In genomic region chr2:70873541-70873940, GRCh38 we compare ENCODE assay signal across 34 cellular contexts. TPM values are rescaled to one million over a fixed set of nuclear protein-coding genes. Genes with fewer than 3 reads are reported as not detected.
"Had no signal": no experiment of that assay in that cellular context is flagged by ENCODE, and none has a peak within 500 bp of the region (broad histone marks: within the 10 kb centered on the region; RNA-seq: fewer than 3 reads in every experiment).

No MANE protein-coding gene starts in this region.

- H3K27ac ChIP-seq: brain microvascular endothelial cell, coronary artery, dorsolateral prefrontal cortex, esophagus squamous epithelium, gastroesophageal sphincter had no signal

- H3K4me3 ChIP-seq: coronary artery, dorsolateral prefrontal cortex, esophagus squamous epithelium, gastroesophageal sphincter had no signal

- DNase-seq: activated CD4-positive, alpha-beta memory T cell treated with anti-CD3 and anti-CD28 coated beads for 36 hours; activated CD4-positive, alpha-beta T cell treated with anti-CD3 and anti-CD28 coated beads for 36 hours; activated CD4-positive, alpha-beta T cell treated with anti-CD3 and anti-CD28 coated beads, Interleukin-2, amount 10 ng/mL, durations not matched to agents 24 days and 14 days; activated CD4-positive, CD25-positive, alpha-beta regulatory T cell; activated CD4-positive, CD25-positive, alpha-beta regulatory T cell treated with anti-CD3 and anti-CD28 coated beads, Interleukin-2, amount 50 U/mL, for 72 hours; activated CD8-positive, alpha-beta memory T cell treated with anti-CD3 and anti-CD28 coated beads, Interleukin-2, amount 10 ng/mL, durations not matched to agents 7 days and 5 days; activated CD8-positive, alpha-beta memory T cell treated with anti-CD3 and anti-CD28 coated beads, Interleukin-2, amount 50 U/mL, for 4 hours; activated CD8-positive, alpha-beta T cell treated with anti-CD3 and anti-CD28 coated beads, Interleukin-2, amount 10 ng/mL, durations not matched to agents 7 days and 5 days; activated effector memory CD4-positive, alpha-beta T cell treated with Interleukin-2 at 50 U/mL for 16 hours; activated gamma-delta T cell treated with Interleukin-2 at 50 U/mL for 16 hours; activated naive CD4-positive, alpha-beta T cell treated with anti-CD3 and anti-CD28 coated beads, Interleukin-2, amount 50 U/mL, for 16 hours; activated naive CD4-positive, alpha-beta T cell treated with Interleukin-2 at 50 U/mL for 16 hours; activated T-cell treated with anti-CD3 and anti-CD28 coated beads, Interleukin-2, amount 50 U/mL, for 1 hour; amniotic stem cell; anterior cingulate cortex; brain microvascular endothelial cell; dorsolateral prefrontal cortex; effector memory CD4-positive, alpha-beta T cell; endodermal cell; erythroblast; esophagus squamous epithelium; foreskin melanocyte; T-helper 1 cell; T-helper 17 cell had no signal

- H3K36me3 ChIP-seq: brain microvascular endothelial cell, esophagus squamous epithelium, gastroesophageal sphincter had no signal

- FAIRE-seq: astrocyte had no signal

- H3K9me3 ChIP-seq: esophagus squamous epithelium, gastroesophageal sphincter had no signal

RNA-seq across cellular contexts. Expression of gene VAX2, which starts 26.8 kb away (rescaled TPM):
- total RNA-seq: activated CD4-positive, alpha-beta memory T cell treated with anti-CD3 and anti-CD28 coated beads for 36 hours; activated CD4-positive, alpha-beta T cell treated with anti-CD3 and anti-CD28 coated beads for 36 hours; activated CD4-positive, alpha-beta T cell treated with anti-CD3 and anti-CD28 coated beads, Interleukin-2, amount 10 ng/mL, durations not matched to agents 24 days and 14 days; activated CD8-positive, alpha-beta memory T cell treated with anti-CD3 and anti-CD28 coated beads for 36 hours; activated CD8-positive, alpha-beta memory T cell treated with anti-CD3 and anti-CD28 coated beads, Interleukin-2, amount 10 ng/mL, durations not matched to agents 7 days and 5 days; activated CD8-positive, alpha-beta T cell treated with anti-CD3 and anti-CD28 coated beads, Interleukin-2, amount 10 ng/mL, durations not matched to agents 7 days and 5 days; activated T-helper 17 cell treated with anti-CD3 and anti-CD28 coated beads, Interleukin-2, amount 50 U/mL, for 72 hours; bronchial epithelial cell; T-helper 17 cell had no signal

RNA-seq across cellular contexts. Expression of gene CD207, which starts 37.9 kb away (rescaled TPM):
- total RNA-seq: activated CD4-positive, alpha-beta memory T cell treated with anti-CD3 and anti-CD28 coated beads for 36 hours; activated CD4-positive, alpha-beta T cell treated with anti-CD3 and anti-CD28 coated beads for 36 hours; activated CD4-positive, alpha-beta T cell treated with anti-CD3 and anti-CD28 coated beads, Interleukin-2, amount 10 ng/mL, durations not matched to agents 24 days and 14 days; activated CD8-positive, alpha-beta memory T cell treated with anti-CD3 and anti-CD28 coated beads for 36 hours; activated CD8-positive, alpha-beta memory T cell treated with anti-CD3 and anti-CD28 coated beads, Interleukin-2, amount 10 ng/mL, durations not matched to agents 7 days and 5 days; activated CD8-positive, alpha-beta T cell treated with anti-CD3 and anti-CD28 coated beads, Interleukin-2, amount 10 ng/mL, durations not matched to agents 7 days and 5 days; activated T-helper 17 cell treated with anti-CD3 and anti-CD28 coated beads, Interleukin-2, amount 50 U/mL, for 72 hours; astrocyte; bronchial epithelial cell; cerebellum; endodermal cell; fibroblast of lung; fibroblast of villous mesenchyme; glomerular endothelial cell had no signal

RNA-seq across cellular contexts. Expression of gene CLEC4F, which starts 53.1 kb away (rescaled TPM):
- total RNA-seq: activated CD4-positive, alpha-beta memory T cell treated with anti-CD3 and anti-CD28 coated beads for 36 hours; activated CD4-positive, alpha-beta T cell treated with anti-CD3 and anti-CD28 coated beads for 36 hours; activated CD4-positive, alpha-beta T cell treated with anti-CD3 and anti-CD28 coated beads, Interleukin-2, amount 10 ng/mL, durations not matched to agents 24 days and 14 days; activated CD8-positive, alpha-beta memory T cell treated with anti-CD3 and anti-CD28 coated beads for 36 hours; activated CD8-positive, alpha-beta memory T cell treated with anti-CD3 and anti-CD28 coated beads, Interleukin-2, amount 10 ng/mL, durations not matched to agents 7 days and 5 days; activated CD8-positive, alpha-beta T cell treated with anti-CD3 and anti-CD28 coated beads, Interleukin-2, amount 10 ng/mL, durations not matched to agents 7 days and 5 days; astrocyte; bronchial epithelial cell; cerebellum; endodermal cell; fibroblast of lung; fibroblast of villous mesenchyme had no signal
- polyA plus RNA-seq: fibroblast of lung had no signal
